27 cellular contexts compared by ENCODE assay signal in genomic region chr9:110479481-110479880, GRCh38.
DNase-seq lines count a peak whose midpoint lies in the region; ATAC-seq and TF ChIP-seq lines count a peak whose summit lies in the region.
"Had no signal": no experiment of that assay in that cellular context is flagged by ENCODE, and none has a peak within 500 bp of the region (broad histone marks: within the 10 kb centered on the region; RNA-seq: fewer than 3 reads in every experiment).

No MANE protein-coding gene starts in this region.

- CTCF ChIA-PET in GM10248 (lab: Yijun Ruan, JAX) = interaction anchor here (0.9 kb wide), 1 partner anchor 14 kb away, joined by 3 read pairs; no protein-coding TSS in a partner anchor

- POLR2A ChIA-PET in GM10248 (lab: Yijun Ruan, JAX) = no interaction called here

- TF ChIP-seq CTCF in GM10248 (IDR thresholded peaks at IDR 0.05; ENCODE audit: control extremely low read depth, extremely low read depth, low read depth, missing control alignments) = no peak

- DNase-seq in COLO829 (ENCODE audit: low spot score) (peak; percentile 62), SK-MEL-5 (ENCODE audit: low read depth, low spot score) (peak; percentile 89), foreskin melanocyte (peak; percentile 38), GM10248 (ENCODE audit: extremely low spot score) (no peak)
- DNase-seq: 8988T; ACHN; AML-193; BE2C; C1 segment of cervical spinal cord; Caco-2; Calu3; CD4-positive, alpha-beta memory T cell; CD4-positive, alpha-beta T cell; CD4-positive, CD25-positive, alpha-beta regulatory T cell; CD8-positive, alpha-beta memory T cell; CD8-positive, alpha-beta T cell; COR-L47; DMS 273 treated with DMSO at 0.1 percent for 48 hours; DMS153; DMS53; DMS79; DMS79 treated with DMSO at 0.1 percent for 48 hours; DND-41; EL had no signal

- no peak for ATAC-seq in GM18861 (IDR thresholded peaks at IDR 0.05; ENCODE audit: unreplicated experiment)
- no peak for ATAC-seq in GM19455 (IDR thresholded peaks at IDR 0.05; ENCODE audit: unreplicated experiment)
- ATAC-seq: A549; CD8-positive, alpha-beta T cell had no signal

- in situ Hi-C loops in SK-MEL-5 (cut with HindIII; ENCODE audit: low pct_unique_long_range_greater_than_20kb, low sequenced_read_pairs) = no loop called here
